2 cellular contexts compared by ENCODE assay signal in the genomic region with DNA sequence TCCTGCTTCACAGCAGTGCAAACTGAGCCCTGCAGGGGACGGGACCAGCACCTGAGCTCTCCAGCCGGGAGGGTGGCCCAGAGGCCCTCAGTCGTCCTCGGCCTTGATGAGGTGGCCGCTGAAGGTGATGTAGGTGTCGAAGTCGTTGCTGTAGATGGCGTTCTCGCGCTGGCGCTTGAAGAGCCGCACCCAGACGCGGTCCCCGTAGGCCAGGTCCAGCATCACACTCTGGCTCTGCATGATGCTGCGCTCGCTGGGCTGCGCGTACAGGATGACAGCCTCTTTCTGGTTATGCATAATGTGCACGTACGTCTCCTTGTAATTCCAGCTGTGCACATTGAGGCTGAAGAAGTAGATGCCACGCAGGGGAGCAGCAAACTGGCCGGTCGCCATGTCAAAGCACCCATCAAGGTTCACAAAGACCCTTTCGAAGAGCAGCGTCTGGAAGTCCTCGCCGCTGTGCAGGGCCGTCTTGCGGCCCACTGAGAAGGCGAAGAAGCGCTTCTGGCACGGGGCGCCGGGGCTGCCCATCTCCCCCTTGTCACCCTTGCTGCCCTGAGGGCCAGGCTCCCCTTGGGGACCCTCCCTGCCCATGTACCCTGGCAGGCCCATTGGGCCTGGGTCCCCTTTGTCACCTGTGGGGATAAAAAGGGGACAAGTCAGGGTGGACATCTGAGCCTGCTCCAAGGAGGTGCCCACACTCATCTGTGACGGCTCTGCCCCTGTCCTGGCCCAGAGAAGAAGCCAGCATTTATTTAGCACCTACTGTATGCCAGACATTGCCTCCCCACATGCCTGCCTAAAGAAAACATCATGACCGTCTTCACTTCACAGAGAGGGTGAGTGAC.
TF ChIP-seq lines count a peak whose summit lies in the region.

No MANE protein-coding gene starts in this region.

TF ChIP-seq in HCT116, 20 proteins besides CTCF, POLR2A, EP300 and RAD21:
- TF ChIP-seq POLR2AphosphoS5 (IDR thresholded peaks at IDR 0.05; ENCODE audit: low read depth, low read length) (no peak), ELF1 (IDR thresholded peaks at IDR 0.05; ENCODE audit: borderline replicate concordance, low read depth) (no peak), SRF (IDR thresholded peaks at IDR 0.05; ENCODE audit: low read depth) (no peak), EGR1 (IDR thresholded peaks at IDR 0.05; ENCODE audit: low read depth) (no peak), CBX3 (IDR thresholded peaks at IDR 0.05; ENCODE audit: low read depth) (no peak), SIN3A (IDR thresholded peaks at IDR 0.05; ENCODE audit: low read depth) (no peak), JUND (IDR thresholded peaks at IDR 0.05) (no peak), EZH2 (IDR thresholded peaks at IDR 0.05) (no peak), SP1 (IDR thresholded peaks at IDR 0.05; ENCODE audit: low read depth) (no peak), FOSL1 (IDR thresholded peaks at IDR 0.05; ENCODE audit: low read depth) (no peak), ZNF274 (IDR thresholded peaks at IDR 0.05; ENCODE audit: low read depth, low read length) (no peak)
- TF ChIP-seq, protein P1, sequence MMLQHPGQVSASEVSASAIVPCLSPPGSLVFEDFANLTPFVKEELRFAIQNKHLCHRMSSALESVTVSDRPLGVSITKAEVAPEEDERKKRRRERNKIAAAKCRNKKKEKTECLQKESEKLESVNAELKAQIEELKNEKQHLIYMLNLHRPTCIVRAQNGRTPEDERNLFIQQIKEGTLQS (IDR thresholded peaks at IDR 0.05), result no peak
TF ChIP-seq in HCT116: peak in this region for 0.

TF ChIP-seq in H1, 55 proteins besides CTCF, POLR2A, EP300 and RAD21:
- TF ChIP-seq MAFK (IDR thresholded peaks at IDR 0.05; ENCODE audit: low read depth, low read length), result no peak
